In genomic region chr7:6615853-6616555, GRCh38 we compare ENCODE assay signal across 1 cellular context.
TF ChIP-seq lines count a peak whose summit lies in the region.

No MANE protein-coding gene starts in this region.

TF ChIP-seq in K562, 482 proteins besides CTCF, POLR2A, EP300 and RAD21:
- TF ChIP-seq NFIC (IDR thresholded peaks at IDR 0.05) (0 out of 2 replicates have a peak, but pooled peaks have one; percentile 9), ZNF121 (CRISPR knock-in tag; conservative IDR thresholded peaks at IDR 0.05) (no peak)
